In genomic region chr12:6363330-6364036, GRCh38 we compare ENCODE assay signal across 8 cellular contexts. TPM values are rescaled to one million over a fixed set of nuclear protein-coding genes. Genes with fewer than 3 reads are reported as not detected.
DNase-seq lines count a peak whose midpoint lies in the region; ATAC-seq and TF ChIP-seq lines count a peak whose summit lies in the region.

No MANE protein-coding gene starts in this region.

- H3K27ac Mint-ChIP-seq in Caco-2 (ENCODE audit: unreplicated experiment): peak overlapping the region; percentile 72
- H3K27ac Mint-ChIP-seq in effector memory CD8-positive, alpha-beta T cell: peak overlapping the region; percentile 41 to 56
- peak overlapping the region; percentile 32 for H3K27ac Mint-ChIP-seq in stimulated activated effector memory CD8-positive, alpha-beta T cell treated with anti-CD3 and anti-CD28 coated beads, Interleukin-12 subunit alpha, Interleukin-12 subunit beta, amount 100 ng/mL, for 72 hours

- H3K27ac ChIP-seq in MM.1S (ENCODE audit: low read length): peak overlapping the region; percentile 91

- H3K9me3 ChIP-seq in Caco-2 (no peaks in the 10 kb centered on the region), MM.1S (replicated peaks; ENCODE audit: insufficient read depth, low read length) (no peaks in the 10 kb centered on the region), mucosa of descending colon (no peaks in the 10 kb centered on the region)

- BruUV-seq in Caco-2 (replicated peaks; lab: Mats Ljungman, UMichigan): TSS peak; percentile 30

- H3K4me3 ChIP-seq in Caco-2 (ENCODE audit: low read depth, low read length): peak overlapping the region; percentile 74
- peak overlapping the region; percentile 82 for H3K4me3 ChIP-seq in MM.1S (ENCODE audit: low read length)
- peak overlapping the region; percentile 32 for H3K4me3 ChIP-seq in mucosa of descending colon

- peaks cover 31% of the 10 kb centered on the region for H3K36me3 Mint-ChIP-seq in Caco-2 (ENCODE audit: insufficient read depth, unreplicated experiment)
- no peaks in the 10 kb centered on the region for H3K36me3 Mint-ChIP-seq in effector memory CD8-positive, alpha-beta T cell (ENCODE audit: insufficient read depth)
- no peaks in the 10 kb centered on the region for H3K36me3 Mint-ChIP-seq in stimulated activated effector memory CD8-positive, alpha-beta T cell treated with anti-CD3 and anti-CD28 coated beads, Interleukin-12 subunit alpha, Interleukin-12 subunit beta, amount 100 ng/mL, for 72 hours

- DNase-seq in Caco-2 (peak; percentile 95 to 96), MM.1S (peak; percentile 85), mucosa of descending colon (peak; percentile 86 to 90 (median 90)), NCI-H2107 (lab: John Stamatoyannopoulos, UW) (no peak)
- peak; percentile 88 for DNase-seq in activated CD8-positive, alpha-beta memory T cell treated with anti-CD3 and anti-CD28 coated beads for 24 hours
- peak; percentile 41 to 46 (median 41) for DNase-seq in effector memory CD8-positive, alpha-beta T cell
- DNase-seq in stimulated activated effector memory CD8-positive, alpha-beta T cell treated with anti-CD3 and anti-CD28 coated beads, Interleukin-12 subunit alpha, Interleukin-12 subunit beta, amount 100 ng/mL, for 72 hours (ENCODE audit: low spot score in 2 of 2): peak; percentile 48 to 78

- no peaks in the 10 kb centered on the region for H4K20me1 ChIP-seq in MM.1S (ENCODE audit: insufficient read depth, low read length)

- peaks cover 13% of the 10 kb centered on the region for H3K4me1 ChIP-seq in Caco-2
- peaks cover 49% of the 10 kb centered on the region for H3K4me1 ChIP-seq in MM.1S (ENCODE audit: low read length)
- H3K4me1 ChIP-seq in mucosa of descending colon (ENCODE audit: low read depth): peaks cover 38% of the 10 kb centered on the region

- no peaks in the 10 kb centered on the region for H3K36me3 ChIP-seq in Caco-2 (ENCODE audit: control insufficient read depth, insufficient read depth, low read length)
- no peaks in the 10 kb centered on the region for H3K36me3 ChIP-seq in MM.1S (replicated peaks; ENCODE audit: insufficient read depth, low read length)
- H3K36me3 ChIP-seq in mucosa of descending colon (ENCODE audit: low read depth): no peaks in the 10 kb centered on the region

- no peaks in the 10 kb centered on the region for H3K27me3 Mint-ChIP-seq in Caco-2 (ENCODE audit: insufficient read depth, unreplicated experiment)
- H3K27me3 Mint-ChIP-seq in effector memory CD8-positive, alpha-beta T cell: no peaks in the 10 kb centered on the region

- no peaks in the 10 kb centered on the region for H3K9me2 ChIP-seq in MM.1S (replicated peaks; ENCODE audit: insufficient read depth, low read length)

- CTCF ChIA-PET in Caco-2 (lab: Charles Lee): interaction anchor here (0.6 to 2.6 kb wide), 19 partner anchors 8 to 326 kb away, joined by 3 to 18 read pairs (median 6); partner anchors contain the start of genes LTBR, PLEKHG6, TNFRSF1A and ZNF384

- no peaks in the 10 kb centered on the region for H3K27me3 ChIP-seq in Caco-2 (replicated peaks; ENCODE audit: control insufficient read depth, insufficient read depth, low read length)
- H3K27me3 ChIP-seq in MM.1S (replicated peaks; ENCODE audit: insufficient read depth, low read length): no peaks in the 10 kb centered on the region

- ATAC-seq in effector memory CD8-positive, alpha-beta T cell (replicated peaks): peak; percentile 87
- peak; percentile 69 for ATAC-seq in mucosa of descending colon
- peak; percentile 86 for ATAC-seq in stimulated activated effector memory CD8-positive, alpha-beta T cell treated with anti-CD3 and anti-CD28 coated beads, Interleukin-12 subunit alpha, Interleukin-12 subunit beta, amount 100 ng/mL, for 72 hours
- ATAC-seq in HG03571 (IDR thresholded peaks at IDR 0.05; ENCODE audit: unreplicated experiment): no peak

- peak overlapping the region; percentile 94 for H3K4me2 ChIP-seq in MM.1S (ENCODE audit: low read depth, low read length)

- H3K4me1 Mint-ChIP-seq in Caco-2 (ENCODE audit: low read depth, unreplicated experiment): peaks cover 23% of the 10 kb centered on the region
- peaks cover 13 to 19% of the 10 kb centered on the region in 2 donors for H3K4me1 Mint-ChIP-seq in effector memory CD8-positive, alpha-beta T cell (ENCODE audit: low read depth in 2 of 2)
- H3K4me1 Mint-ChIP-seq in stimulated activated effector memory CD8-positive, alpha-beta T cell treated with anti-CD3 and anti-CD28 coated beads, Interleukin-12 subunit alpha, Interleukin-12 subunit beta, amount 100 ng/mL, for 72 hours: peaks cover 34% of the 10 kb centered on the region

- H3K4me3 Mint-ChIP-seq in Caco-2 (ENCODE audit: unreplicated experiment): peak overlapping the region; percentile 79
- H3K4me3 Mint-ChIP-seq in effector memory CD8-positive, alpha-beta T cell: peak overlapping the region; percentile 66 to 69
- peak overlapping the region; percentile 63 for H3K4me3 Mint-ChIP-seq in stimulated activated effector memory CD8-positive, alpha-beta T cell treated with anti-CD3 and anti-CD28 coated beads, Interleukin-12 subunit alpha, Interleukin-12 subunit beta, amount 100 ng/mL, for 72 hours

- peak overlapping the region; percentile 93 for H3K9ac ChIP-seq in MM.1S (ENCODE audit: low read length)

- H2AFZ ChIP-seq in MM.1S (ENCODE audit: low read length): peak overlapping the region; percentile 85

- TF ChIP-seq CTCF in Caco-2 (IDR thresholded peaks at IDR 0.05; ENCODE audit: insufficient read depth in 1 of 2, low read depth in 1 of 2, low read length in 1 of 2, severe bottlenecking in 1 of 2, unreplicated experiment in 1 of 2) (peak; percentile 28 to 52), MM.1S (IDR thresholded peaks at IDR 0.05; ENCODE audit: low read length) (no peak), mucosa of descending colon (IDR thresholded peaks at IDR 0.05) (no peak)

- POLR2A ChIA-PET in Caco-2 (lab: Charles Lee): interaction anchor here (0.6 to 1.9 kb wide), 13 partner anchors 9 to 171 kb away, joined by 3 to 42 read pairs (median 5); partner anchors contain the start of genes GAPDH, LTBR, MRPL51 and TNFRSF1A

- H3F3A ChIP-seq in MM.1S (ENCODE audit: insufficient read depth, low read length): peaks cover 49% of the 10 kb centered on the region

- H3K79me2 ChIP-seq in MM.1S (ENCODE audit: low read length): no peaks in the 10 kb centered on the region

- intact Hi-C loops in Caco-2 (cut with micrococcal nuclease; ENCODE audit: unreplicated experiment) (loop anchor here (1.0 kb wide), 5 partner anchors 8 to 53 kb away; partner anchors contain the start of genes LTBR, PLEKHG6 and TNFRSF1A), mucosa of descending colon (cut with DNase I, micrococcal nuclease) (no loop called here)

- no peaks in the 10 kb centered on the region for H3K9me3 Mint-ChIP-seq in Caco-2 (ENCODE audit: unreplicated experiment)
- H3K9me3 Mint-ChIP-seq in effector memory CD8-positive, alpha-beta T cell: no peaks in the 10 kb centered on the region
- no peaks in the 10 kb centered on the region for H3K9me3 Mint-ChIP-seq in stimulated activated effector memory CD8-positive, alpha-beta T cell treated with anti-CD3 and anti-CD28 coated beads, Interleukin-12 subunit alpha, Interleukin-12 subunit beta, amount 100 ng/mL, for 72 hours

RNA-seq across cellular contexts. Expression of gene SCNN1A, which starts 11.9 kb away (rescaled TPM):
- total RNA-seq in Caco-2 (2022) (52.6 and 53.5 TPM in 2 replicates), mucosa of descending colon (100 to 1,000 TPM; 130 to 402 (median 386) TPM)

RNA-seq across cellular contexts. Expression of gene LTBR, which starts 20.5 kb away (rescaled TPM):
- total RNA-seq in Caco-2 (2022): 194 and 197 TPM in 2 replicates
- total RNA-seq in mucosa of descending colon: 100 to 1,000 TPM; 114 to 142 (median 135) TPM

RNA-seq across cellular contexts. Expression of gene TNFRSF1A, which starts 21.6 kb away (rescaled TPM):
- total RNA-seq in Caco-2 (2022) (79.0 and 79.4 TPM in 2 replicates), mucosa of descending colon (100 to 1,000 TPM; 166 to 237 (median 211) TPM)

RNA-seq across cellular contexts. Expression of gene PLEKHG6, which starts 53.0 kb away (rescaled TPM):
- total RNA-seq in Caco-2 (2022): 109 and 123 TPM in 2 replicates
- total RNA-seq in mucosa of descending colon: 100 to 1,000 TPM in 2 of 3 donors, 10 to 100 TPM in 1; 90.4 to 190 (median 128) TPM

Comparison
In these comparisons a context has a peak if more than half of its experiments do, and no peak if none do; other contexts are left out.
1. H3K4me3 ChIP-seq: peak in every context shown above with its lines; median percentile 82 in MM.1S; 74 in Caco-2; 32 in mucosa of descending colon.
2. CTCF ChIP-seq: peak in Caco-2 (2 of 2); none in MM.1S (single experiment) and mucosa of descending colon (single experiment).
3. Peak in every context shown above with its lines, with median percentiles within 50 percentile points of each other: H3K27ac Mint-ChIP-seq and H3K4me3 Mint-ChIP-seq.